31 cellular contexts compared by ENCODE assay signal in genomic region chr1:27412502-27412901, GRCh38. TPM values are rescaled to one million over a fixed set of nuclear protein-coding genes. Genes with fewer than 3 reads are reported as not detected.
"Had no signal": no experiment of that assay in that cellular context is flagged by ENCODE, and none has a peak within 500 bp of the region (broad histone marks: within the 10 kb centered on the region; RNA-seq: fewer than 3 reads in every experiment).

No MANE protein-coding gene starts in this region.

- H3K9me3 ChIP-seq: sigmoid colon, transverse colon had no signal

- H3K4me3 ChIP-seq: coronary artery, lung, sigmoid colon, transverse colon had no signal

- H3K4me3 Mint-ChIP-seq: activated CD4-positive, alpha-beta T cell treated with anti-CD3 and anti-CD28 coated beads for 36 hours; activated CD8-positive, alpha-beta memory T cell treated with anti-CD3 and anti-CD28 coated beads, Interleukin-2, amount 10 ng/mL, durations not matched to agents 7 days and 5 days; activated CD8-positive, alpha-beta T cell treated with anti-CD3 and anti-CD28 coated beads, Interleukin-2, amount 10 ng/mL, durations not matched to agents 7 days and 5 days; effector memory CD8-positive, alpha-beta T cell; natural killer cell; stimulated activated effector memory CD8-positive, alpha-beta T cell treated with anti-CD3 and anti-CD28 coated beads, Interleukin-12 subunit alpha, Interleukin-12 subunit beta, amount 100 ng/mL, for 72 hours; stimulated activated naive CD8-positive, alpha-beta T cell treated with anti-CD3 and anti-CD28 coated beads, Interleukin-15, amount 100 ng/mL, for 72 hours; T-helper 2 cell treated with Interferon-gamma antibody and Interleukin-4, amounts not matched to agents 5 μg/mL and 100 μg/mL, for 36 hours had no signal

- DNase-seq: activated CD4-positive, alpha-beta T cell treated with anti-CD3 and anti-CD28 coated beads for 36 hours; activated CD4-positive, CD25-positive, alpha-beta regulatory T cell; activated CD8-positive, alpha-beta memory T cell treated with anti-CD3 and anti-CD28 coated beads, Interleukin-2, amount 10 ng/mL, durations not matched to agents 7 days and 5 days; activated CD8-positive, alpha-beta T cell treated with anti-CD3 and anti-CD28 coated beads, Interleukin-2, amount 10 ng/mL, durations not matched to agents 7 days and 5 days; activated naive CD4-positive, alpha-beta T cell; anterior cingulate cortex; effector memory CD8-positive, alpha-beta T cell; erythroblast; mesendoderm; natural killer cell; posterior cingulate gyrus; retina; sigmoid colon; small intestine; stimulated activated CD4-positive, alpha-beta T cell treated with anti-CD3 and anti-CD28 coated beads, Interleukin-4, amount 100 ng/mL, for 24 hours; stimulated activated naive CD8-positive, alpha-beta T cell treated with anti-CD3 and anti-CD28 coated beads, Interleukin-15, amount 100 ng/mL, for 72 hours; T-helper 1 cell; transverse colon had no signal

- ATAC-seq: activated CD4-positive, alpha-beta T cell treated with anti-CD3 and anti-CD28 coated beads for 36 hours; activated CD8-positive, alpha-beta memory T cell treated with anti-CD3 and anti-CD28 coated beads, Interleukin-2, amount 10 ng/mL, durations not matched to agents 7 days and 5 days; activated CD8-positive, alpha-beta T cell treated with anti-CD3 and anti-CD28 coated beads, Interleukin-2, amount 10 ng/mL, durations not matched to agents 7 days and 5 days; activated naive CD4-positive, alpha-beta T cell treated with anti-CD3 and anti-CD28 coated beads, Interleukin-2, amount 50 U/mL, for 72 hours; effector memory CD8-positive, alpha-beta T cell; natural killer cell; stimulated activated effector memory CD8-positive, alpha-beta T cell treated with anti-CD3 and anti-CD28 coated beads, Interleukin-12 subunit alpha, Interleukin-12 subunit beta, amount 100 ng/mL, for 72 hours; stimulated activated naive CD8-positive, alpha-beta T cell treated with anti-CD3 and anti-CD28 coated beads, Interleukin-15, amount 100 ng/mL, for 72 hours had no signal

- H3K27me3 ChIP-seq: sigmoid colon, transverse colon had no signal

- H3K9me3 Mint-ChIP-seq: activated naive CD4-positive, alpha-beta T cell treated with anti-CD3 and anti-CD28 coated beads, Interleukin-2, amount 50 U/mL, for 72 hours; effector memory CD8-positive, alpha-beta T cell; natural killer cell; stimulated activated effector memory CD8-positive, alpha-beta T cell treated with anti-CD3 and anti-CD28 coated beads, Interleukin-12 subunit alpha, Interleukin-12 subunit beta, amount 100 ng/mL, for 72 hours; stimulated activated naive CD8-positive, alpha-beta T cell treated with anti-CD3 and anti-CD28 coated beads, Interleukin-15, amount 100 ng/mL, for 72 hours; T-helper 2 cell treated with Interferon-gamma antibody and Interleukin-4, amounts not matched to agents 5 μg/mL and 100 μg/mL, for 36 hours had no signal

- H3K27ac ChIP-seq: coronary artery, sigmoid colon, transverse colon had no signal

- H3K27me3 Mint-ChIP-seq: activated CD4-positive, alpha-beta T cell treated with anti-CD3 and anti-CD28 coated beads for 36 hours; activated CD8-positive, alpha-beta memory T cell treated with anti-CD3 and anti-CD28 coated beads, Interleukin-2, amount 10 ng/mL, durations not matched to agents 7 days and 5 days; effector memory CD8-positive, alpha-beta T cell; stimulated activated naive CD8-positive, alpha-beta T cell treated with anti-CD3 and anti-CD28 coated beads, Interleukin-15, amount 100 ng/mL, for 72 hours had no signal

- H3K27ac Mint-ChIP-seq: activated CD4-positive, alpha-beta T cell treated with anti-CD3 and anti-CD28 coated beads for 36 hours; activated CD8-positive, alpha-beta memory T cell treated with anti-CD3 and anti-CD28 coated beads, Interleukin-2, amount 10 ng/mL, durations not matched to agents 7 days and 5 days; activated CD8-positive, alpha-beta T cell treated with anti-CD3 and anti-CD28 coated beads, Interleukin-2, amount 10 ng/mL, durations not matched to agents 7 days and 5 days; natural killer cell; stimulated activated effector memory CD8-positive, alpha-beta T cell treated with anti-CD3 and anti-CD28 coated beads, Interleukin-12 subunit alpha, Interleukin-12 subunit beta, amount 100 ng/mL, for 72 hours; T-helper 2 cell treated with Interferon-gamma antibody and Interleukin-4, amounts not matched to agents 5 μg/mL and 100 μg/mL, for 36 hours had no signal

RNA-seq across cellular contexts. Expression of gene GPR3, which starts 20.1 kb away (rescaled TPM):
- total RNA-seq: left lobe of liver, transverse colon had no signal

RNA-seq across cellular contexts. Expression of gene CD164L2, which starts 29.4 kb away (rescaled TPM):
- total RNA-seq: activated CD4-positive, alpha-beta T cell treated with anti-CD3 and anti-CD28 coated beads for 36 hours; activated CD8-positive, alpha-beta memory T cell treated with anti-CD3 and anti-CD28 coated beads, Interleukin-2, amount 10 ng/mL, durations not matched to agents 7 days and 5 days; activated CD8-positive, alpha-beta T cell treated with anti-CD3 and anti-CD28 coated beads, Interleukin-2, amount 10 ng/mL, durations not matched to agents 7 days and 5 days; activated naive CD4-positive, alpha-beta T cell treated with anti-CD3 and anti-CD28 coated beads, Interleukin-2, amount 50 U/mL, for 72 hours; cerebellum; fibroblast of lung; fibroblast of villous mesenchyme; left lobe of liver; mononuclear cell; osteoblast; sigmoid colon; transverse colon; urinary bladder had no signal
- polyA plus RNA-seq: fibroblast of lung had no signal

RNA-seq across cellular contexts. Expression of gene FCN3, which starts 37.9 kb away (rescaled TPM):
- total RNA-seq: activated CD4-positive, alpha-beta T cell treated with anti-CD3 and anti-CD28 coated beads for 36 hours; activated CD8-positive, alpha-beta memory T cell treated with anti-CD3 and anti-CD28 coated beads, Interleukin-2, amount 10 ng/mL, durations not matched to agents 7 days and 5 days; activated CD8-positive, alpha-beta T cell treated with anti-CD3 and anti-CD28 coated beads, Interleukin-2, amount 10 ng/mL, durations not matched to agents 7 days and 5 days; activated naive CD4-positive, alpha-beta T cell treated with anti-CD3 and anti-CD28 coated beads, Interleukin-2, amount 50 U/mL, for 72 hours; cerebellum; fibroblast of lung; fibroblast of villous mesenchyme; kidney epithelial cell; mononuclear cell; natural killer cell; osteoblast; urinary bladder had no signal
- polyA plus RNA-seq: fibroblast of lung had no signal
